ENCODE assay signal across 24 cellular contexts in genomic region chr3:38534180-38534579, GRCh38.
"Had no signal": no experiment of that assay in that cellular context is flagged by ENCODE, and none has a peak within 500 bp of the region (broad histone marks: within the 10 kb centered on the region; RNA-seq: fewer than 3 reads in every experiment).

No MANE protein-coding gene starts in this region.

- H3K4me1 ChIP-seq: gastrocnemius medialis, prostate gland, right lobe of liver, thyroid gland, vagina had no signal

- H3K4me1 Mint-ChIP-seq: immature natural killer cell had no signal

- H3K4me3 ChIP-seq: gastrocnemius medialis, prostate gland, right lobe of liver, thyroid gland, vagina had no signal

- H3K27me3 Mint-ChIP-seq: naive thymus-derived CD8-positive, alpha-beta T cell; stimulated activated naive CD8-positive, alpha-beta T cell treated with anti-CD3 and anti-CD28 coated beads, Interleukin-15, amount 100 ng/mL, for 72 hours had no signal

- H3K36me3 ChIP-seq: gastrocnemius medialis, prostate gland, right lobe of liver, thyroid gland, vagina had no signal

- H3K27ac ChIP-seq: gastrocnemius medialis, prostate gland, right lobe of liver, thyroid gland, vagina had no signal

- H3K27ac Mint-ChIP-seq: immature natural killer cell; stimulated activated naive CD8-positive, alpha-beta T cell treated with anti-CD3 and anti-CD28 coated beads, Interleukin-15, amount 100 ng/mL, for 72 hours had no signal

- DNase-seq: cerebellar nuclear complex; cortex of kidney; effector CD4-positive, alpha-beta T cell; foreskin fibroblast; gastrocnemius medialis; hypothalamus; immature natural killer cell; islet precursor cell; kidney glomerular epithelial cell; mesenchymal stem cell; naive thymus-derived CD8-positive, alpha-beta T cell; nephron progenitor cell; nucleus accumbens; right lobe of liver; small intestine; stimulated activated CD4-positive, alpha-beta T cell treated with anti-CD3 and anti-CD28 coated beads, Interleukin-1b, Interleukin-23, amount 100 ng/mL, for 48 hours; stimulated activated CD4-positive, alpha-beta T cell treated with anti-CD3 and anti-CD28 coated beads, Interleukin-4, amount 100 ng/mL, for 1 hour; stimulated activated CD8-positive, alpha-beta memory T cell treated with anti-CD3 and anti-CD28 coated beads, Interleukin-4, amount 100 ng/mL, for 48 hours; stimulated activated naive CD4-positive, alpha-beta T cell; stimulated activated naive CD8-positive, alpha-beta T cell treated with anti-CD3 and anti-CD28 coated beads, Interleukin-15, amount 100 ng/mL, for 72 hours; thyroid gland; trophoblast cell had no signal

- H3K9me3 ChIP-seq: gastrocnemius medialis, prostate gland, right lobe of liver, thyroid gland, vagina had no signal

- ATAC-seq: gastrocnemius medialis; naive thymus-derived CD8-positive, alpha-beta T cell had no signal

- H3K27me3 ChIP-seq: gastrocnemius medialis, right lobe of liver, thyroid gland, vagina had no signal

- H3K4me3 Mint-ChIP-seq: immature natural killer cell; naive thymus-derived CD8-positive, alpha-beta T cell; nephron progenitor cell; stimulated activated naive CD8-positive, alpha-beta T cell treated with anti-CD3 and anti-CD28 coated beads, Interleukin-15, amount 100 ng/mL, for 72 hours had no signal

- H3K9me3 Mint-ChIP-seq: immature natural killer cell; naive thymus-derived CD8-positive, alpha-beta T cell; stimulated activated naive CD8-positive, alpha-beta T cell treated with anti-CD3 and anti-CD28 coated beads, Interleukin-15, amount 100 ng/mL, for 72 hours had no signal
